ENCODE assay signal across 1 cellular context in genomic region chr16:12760819-12761611, GRCh38.
A peak's percentile ranks its signal among the peaks of the same experiment; 100 is the strongest.
TF ChIP-seq lines count a peak whose summit lies in the region.

No MANE protein-coding gene starts in this region.

TF ChIP-seq in GM12878, 131 proteins besides CTCF, POLR2A, EP300 and RAD21:
- no peak for TF ChIP-seq EZH2 (IDR thresholded peaks at IDR 0.05; ENCODE audit: borderline replicate concordance, control insufficient read depth, low read depth, low read length)
- no peak for TF ChIP-seq PML (IDR thresholded peaks at IDR 0.05; ENCODE audit: low read length)
- TF ChIP-seq IKZF1 (conservative IDR thresholded peaks at IDR 0.05) = no peak
- TF ChIP-seq SPI1 (IDR thresholded peaks at IDR 0.05; ENCODE audit: borderline replicate concordance, insufficient read depth, low read depth, low read length) = peak; percentile 68; the same call in 1 of the 2 replicates
- TF ChIP-seq, protein P1, sequence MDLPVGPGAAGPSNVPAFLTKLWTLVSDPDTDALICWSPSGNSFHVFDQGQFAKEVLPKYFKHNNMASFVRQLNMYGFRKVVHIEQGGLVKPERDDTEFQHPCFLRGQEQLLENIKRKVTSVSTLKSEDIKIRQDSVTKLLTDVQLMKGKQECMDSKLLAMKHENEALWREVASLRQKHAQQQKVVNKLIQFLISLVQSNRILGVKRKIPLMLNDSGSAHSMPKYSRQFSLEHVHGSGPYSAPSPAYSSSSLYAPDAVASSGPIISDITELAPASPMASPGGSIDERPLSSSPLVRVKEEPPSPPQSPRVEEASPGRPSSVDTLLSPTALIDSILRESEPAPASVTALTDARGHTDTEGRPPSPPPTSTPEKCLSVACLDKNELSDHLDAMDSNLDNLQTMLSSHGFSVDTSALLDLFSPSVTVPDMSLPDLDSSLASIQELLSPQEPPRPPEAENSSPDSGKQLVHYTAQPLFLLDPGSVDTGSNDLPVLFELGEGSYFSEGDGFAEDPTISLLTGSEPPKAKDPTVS (IDR thresholded peaks at IDR 0.05; ENCODE audit: low read depth, low read length) = no peak
